In genomic region chr6:44667226-44667625, GRCh38 we compare ENCODE assay signal across 10 cellular contexts.
A peak's percentile ranks its signal among the peaks of the same experiment; 100 is the strongest.
DNase-seq lines count a peak whose midpoint lies in the region; ATAC-seq and TF ChIP-seq lines count a peak whose summit lies in the region.
"Had no signal": no experiment of that assay in that cellular context is flagged by ENCODE, and none has a peak within 500 bp of the region (broad histone marks: within the 10 kb centered on the region; RNA-seq: fewer than 3 reads in every experiment).

No MANE protein-coding gene starts in this region.

- peak overlapping the region; percentile 46 to 53 (median 48) for H3K27ac Mint-ChIP-seq in nephron
- H3K27ac Mint-ChIP-seq: T-cell had no signal

- H3K9me3 Mint-ChIP-seq in nephron, result no peaks in the 10 kb centered on the region
- H3K9me3 Mint-ChIP-seq: CD4-positive, alpha-beta memory T cell; T-cell had no signal

- peaks cover 72% of the 10 kb centered on the region for H3K27me3 Mint-ChIP-seq in nephron (ENCODE audit: low read depth)

- H3K4me3 Mint-ChIP-seq in nephron, result no peak overlapping the region
- H3K4me3 Mint-ChIP-seq: CD4-positive, alpha-beta memory T cell; T-cell had no signal

- in situ Hi-C loops in GM13976 (cut with MboI; ENCODE audit: low sequenced_read_pairs, unreplicated experiment), result loop anchor here (10.0 to 25.0 kb wide), 2 partner anchors 745 to 1258 kb away; no protein-coding TSS in a partner anchor

- no peak overlapping the region for H3K4me3 ChIP-seq in AG10803 (ENCODE audit: low read length)

- ATAC-seq in HG03442 (IDR thresholded peaks at IDR 0.05; ENCODE audit: unreplicated experiment) (no peak), GM21723 (IDR thresholded peaks at IDR 0.05; ENCODE audit: unreplicated experiment) (no peak)

- DNase-seq in AG10803 (ENCODE audit: low read depth) (peak; percentile 98), LHCN-M2 (ENCODE audit: low read depth) (peak; percentile 94), dedifferentiated amniotic fluid mesenchymal stem cell (ENCODE audit: extremely low spot score) (peak; percentile 89), GM13976 (ENCODE audit: low spot score) (no peak)
- no peak for DNase-seq in activated CD4-positive, alpha-beta T cell treated with anti-CD3 and anti-CD28 coated beads, Interleukin-2, amount 50 U/mL, for 4 hours
- DNase-seq: CD4-positive, alpha-beta memory T cell; T-cell had no signal

- H3K36me3 Mint-ChIP-seq in nephron (ENCODE audit: low read depth), result no peaks in the 10 kb centered on the region
- H3K36me3 Mint-ChIP-seq: CD4-positive, alpha-beta memory T cell; T-cell had no signal

- TF ChIP-seq CTCF in AG10803 (conservative IDR thresholded peaks at IDR 0.05; ENCODE audit: low read length) (no peak), nephron (IDR thresholded peaks at IDR 0.05; ENCODE audit: unreplicated experiment in 3 of 3) (no peak), GM13976 (IDR thresholded peaks at IDR 0.05; ENCODE audit: borderline replicate concordance, control extremely low read depth, extremely low read depth, insufficient read depth, missing control alignments) (no peak)

- H3K4me1 Mint-ChIP-seq in nephron, result peaks cover 66% of the 10 kb centered on the region
- H3K4me1 Mint-ChIP-seq: CD4-positive, alpha-beta memory T cell had no signal

Comparison
In these comparisons a context has a peak if more than half of its experiments do, and no peak if none do; other contexts are left out.
1. DNase-seq: peak in AG10803 (single experiment), LHCN-M2 (single experiment) and dedifferentiated amniotic fluid mesenchymal stem cell (single experiment); none in GM13976 (single experiment) and activated CD4-positive, alpha-beta T cell treated with anti-CD3 and anti-CD28 coated beads, Interleukin-2, amount 50 U/mL, for 4 hours (0 of 2).